9 cellular contexts compared by ENCODE assay signal in the genomic region with DNA sequence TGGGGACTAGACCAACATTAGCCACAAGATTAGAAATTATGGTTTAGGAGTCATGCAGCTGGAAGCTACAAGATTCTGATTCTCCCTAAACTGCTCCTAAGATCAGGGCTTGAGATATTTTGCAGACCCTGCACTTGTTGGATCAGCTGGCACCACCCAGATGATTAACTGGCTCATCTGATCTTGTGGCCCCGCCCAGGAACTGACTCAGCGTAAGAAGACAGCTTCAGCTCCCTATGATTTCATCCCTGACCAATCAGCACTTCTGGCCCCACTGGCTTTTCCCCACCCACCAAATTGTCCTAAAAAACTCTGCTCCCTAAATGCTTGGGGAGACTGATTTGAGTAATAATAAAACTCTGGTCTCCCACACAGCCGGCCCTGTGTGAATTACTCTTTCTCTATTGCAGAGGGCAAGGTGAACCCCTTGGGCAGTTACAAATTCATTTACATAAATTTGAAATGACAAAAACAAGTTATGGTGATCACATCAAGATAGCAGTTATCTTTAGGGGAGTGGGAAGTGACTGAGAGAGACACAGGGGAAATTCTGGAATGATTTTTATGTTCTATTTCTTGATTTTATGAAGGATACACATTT.
DNase-seq lines count a peak whose midpoint lies in the region; ATAC-seq lines count a peak whose summit lies in the region.
"Had no signal": no experiment of that assay in that cellular context is flagged by ENCODE, and none has a peak within 500 bp of the region (broad histone marks: within the 10 kb centered on the region; RNA-seq: fewer than 3 reads in every experiment).

No MANE protein-coding gene starts in this region.

- no peaks in the 10 kb centered on the region for H3K9me3 Mint-ChIP-seq in stimulated activated effector memory CD8-positive, alpha-beta T cell treated with anti-CD3 and anti-CD28 coated beads, Interleukin-12 subunit alpha, Interleukin-12 subunit beta, amount 100 ng/mL, for 72 hours

- peaks cover 49% of the 10 kb centered on the region for H3K4me1 Mint-ChIP-seq in stimulated activated effector memory CD8-positive, alpha-beta T cell treated with anti-CD3 and anti-CD28 coated beads, Interleukin-12 subunit alpha, Interleukin-12 subunit beta, amount 100 ng/mL, for 72 hours

- H3K4me3 Mint-ChIP-seq in stimulated activated effector memory CD8-positive, alpha-beta T cell treated with anti-CD3 and anti-CD28 coated beads, Interleukin-12 subunit alpha, Interleukin-12 subunit beta, amount 100 ng/mL, for 72 hours, result peak overlapping the region; percentile 1

- no peaks in the 10 kb centered on the region for H3K36me3 Mint-ChIP-seq in stimulated activated effector memory CD8-positive, alpha-beta T cell treated with anti-CD3 and anti-CD28 coated beads, Interleukin-12 subunit alpha, Interleukin-12 subunit beta, amount 100 ng/mL, for 72 hours

- ATAC-seq in stimulated activated effector memory CD8-positive, alpha-beta T cell treated with anti-CD3 and anti-CD28 coated beads, Interleukin-12 subunit alpha, Interleukin-12 subunit beta, amount 100 ng/mL, for 72 hours, result peak; percentile 61
- no peak for ATAC-seq in GM18520 (IDR thresholded peaks at IDR 0.05; ENCODE audit: unreplicated experiment)

- H3K27ac Mint-ChIP-seq in stimulated activated effector memory CD8-positive, alpha-beta T cell treated with anti-CD3 and anti-CD28 coated beads, Interleukin-12 subunit alpha, Interleukin-12 subunit beta, amount 100 ng/mL, for 72 hours, result peak overlapping the region; percentile 81

- DNase-seq in activated T-cell treated with anti-CD3 and anti-CD28 coated beads for 48 hours (ENCODE audit: low read depth) (peak; percentile 43), glomerular visceral epithelial cell (ENCODE audit: extremely low spot score) (peak; percentile 19), NCI-H2196 treated with DMSO at 0.1 percent for 48 hours (lab: John Stamatoyannopoulos, UW; ENCODE audit: unreplicated experiment) (no peak), NCI-H187 treated with DMSO at 0.1 percent for 48 hours (lab: John Stamatoyannopoulos, UW) (no peak)
- no peak for DNase-seq in activated T-cell treated with anti-CD3 and anti-CD28 coated beads, Interleukin-2, amount 50 U/mL, for 1 hour
- peak; percentile 6 to 8 for DNase-seq in activated CD4-positive, alpha-beta T cell treated with anti-CD3 and anti-CD28 coated beads, Interleukin-2, amount 50 U/mL, for 4 hours
- DNase-seq in stimulated activated effector memory CD8-positive, alpha-beta T cell treated with anti-CD3 and anti-CD28 coated beads, Interleukin-12 subunit alpha, Interleukin-12 subunit beta, amount 100 ng/mL, for 72 hours (ENCODE audit: low spot score in 2 of 2), result peak; percentile 14 to 65
- DNase-seq: NCI-H524 treated with DMSO at 0.1 percent for 48 hours had no signal

Comparison
In these comparisons a context has a peak if more than half of its experiments do, and no peak if none do; other contexts are left out.
1. DNase-seq: peak in activated T-cell treated with anti-CD3 and anti-CD28 coated beads for 48 hours (single experiment), activated CD4-positive, alpha-beta T cell treated with anti-CD3 and anti-CD28 coated beads, Interleukin-2, amount 50 U/mL, for 4 hours (2 of 2), glomerular visceral epithelial cell (single experiment) and stimulated activated effector memory CD8-positive, alpha-beta T cell treated with anti-CD3 and anti-CD28 coated beads, Interleukin-12 subunit alpha, Interleukin-12 subunit beta, amount 100 ng/mL, for 72 hours (2 of 2); none in activated T-cell treated with anti-CD3 and anti-CD28 coated beads, Interleukin-2, amount 50 U/mL, for 1 hour (single experiment), NCI-H2196 treated with DMSO at 0.1 percent for 48 hours (single experiment) and NCI-H187 treated with DMSO at 0.1 percent for 48 hours (single experiment).